Comparison of ENCODE assay signal across 8 cellular contexts in the genomic region with DNA sequence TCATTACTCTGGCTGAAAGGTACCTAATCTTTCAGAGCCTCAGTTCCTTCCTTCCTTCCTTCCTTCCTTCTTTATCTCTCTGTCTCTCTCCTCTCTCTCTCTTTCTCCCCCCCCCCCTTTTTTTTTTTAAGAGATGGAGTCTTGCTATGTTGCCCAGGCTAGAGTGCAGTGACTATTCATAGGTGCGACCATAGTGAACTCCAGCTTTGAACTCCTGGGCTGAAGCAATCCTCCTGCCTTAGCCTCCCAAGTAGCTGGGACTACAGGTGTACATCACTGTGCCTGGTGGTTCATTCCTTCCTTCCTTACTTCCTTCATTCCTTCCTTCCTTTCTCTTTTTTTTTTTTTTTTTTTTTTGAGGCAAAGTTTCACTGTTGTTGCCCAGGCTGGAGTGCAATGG.
"Had no signal": no experiment of that assay in that cellular context is flagged by ENCODE, and none has a peak within 500 bp of the region (broad histone marks: within the 10 kb centered on the region; RNA-seq: fewer than 3 reads in every experiment).

No MANE protein-coding gene starts in this region.

- H3K27ac Mint-ChIP-seq: HFFc6 had no signal

- H3K9ac ChIP-seq: GM23248, KMS-11 had no signal

- H3K9me3 Mint-ChIP-seq: HFFc6 had no signal

- ATAC-seq: HCT116 had no signal

- H3K4me3 Mint-ChIP-seq: HFFc6 had no signal

- DNase-seq: GM23248, GOT3, H7, HFFc6, KBM-7 had no signal

- H3K4me3 ChIP-seq: GM23248, HAP-1 had no signal

- H2AFZ ChIP-seq: GM23248 had no signal

- H3K27ac ChIP-seq: GM23248, KMS-11 had no signal

- H3K36me3 ChIP-seq: HAP-1 had no signal

- H3K4me2 ChIP-seq: KMS-11 had no signal

- H3K9me3 ChIP-seq: HAP-1 had no signal
